In the genomic region with DNA sequence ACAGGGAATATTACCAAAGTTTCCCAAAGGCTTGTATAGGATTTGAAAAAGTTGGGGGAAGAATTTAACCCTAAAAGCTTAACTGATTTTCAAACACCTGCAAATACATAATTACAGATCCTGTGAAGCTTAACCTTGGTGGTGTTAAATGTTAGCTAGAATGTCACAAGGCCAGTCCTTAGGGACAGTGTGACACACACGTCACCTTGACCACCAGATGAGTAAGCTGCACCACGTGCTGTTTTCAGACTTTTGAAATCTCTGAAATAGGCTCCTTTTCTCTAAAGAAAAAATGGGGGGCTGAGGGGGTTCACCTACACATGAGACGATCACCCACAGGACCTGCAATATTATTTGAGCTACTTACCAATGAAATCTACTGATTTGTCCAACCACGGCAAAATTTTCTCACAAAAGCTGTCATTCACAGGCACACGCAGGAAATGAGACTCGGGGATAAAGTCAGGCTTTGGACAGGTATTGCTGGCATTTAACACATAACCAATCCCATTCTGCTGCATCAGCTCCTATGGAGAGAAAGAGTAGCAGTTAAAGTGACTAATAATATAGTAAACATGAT, we compare ENCODE assay signal across 1 cellular context.
TF ChIP-seq lines count a peak whose summit lies in the region.

No MANE protein-coding gene starts in this region.

TF ChIP-seq in liver, 16 proteins besides CTCF, POLR2A, EP300 and RAD21 (continued from another document):
- TF ChIP-seq, protein P1, sequence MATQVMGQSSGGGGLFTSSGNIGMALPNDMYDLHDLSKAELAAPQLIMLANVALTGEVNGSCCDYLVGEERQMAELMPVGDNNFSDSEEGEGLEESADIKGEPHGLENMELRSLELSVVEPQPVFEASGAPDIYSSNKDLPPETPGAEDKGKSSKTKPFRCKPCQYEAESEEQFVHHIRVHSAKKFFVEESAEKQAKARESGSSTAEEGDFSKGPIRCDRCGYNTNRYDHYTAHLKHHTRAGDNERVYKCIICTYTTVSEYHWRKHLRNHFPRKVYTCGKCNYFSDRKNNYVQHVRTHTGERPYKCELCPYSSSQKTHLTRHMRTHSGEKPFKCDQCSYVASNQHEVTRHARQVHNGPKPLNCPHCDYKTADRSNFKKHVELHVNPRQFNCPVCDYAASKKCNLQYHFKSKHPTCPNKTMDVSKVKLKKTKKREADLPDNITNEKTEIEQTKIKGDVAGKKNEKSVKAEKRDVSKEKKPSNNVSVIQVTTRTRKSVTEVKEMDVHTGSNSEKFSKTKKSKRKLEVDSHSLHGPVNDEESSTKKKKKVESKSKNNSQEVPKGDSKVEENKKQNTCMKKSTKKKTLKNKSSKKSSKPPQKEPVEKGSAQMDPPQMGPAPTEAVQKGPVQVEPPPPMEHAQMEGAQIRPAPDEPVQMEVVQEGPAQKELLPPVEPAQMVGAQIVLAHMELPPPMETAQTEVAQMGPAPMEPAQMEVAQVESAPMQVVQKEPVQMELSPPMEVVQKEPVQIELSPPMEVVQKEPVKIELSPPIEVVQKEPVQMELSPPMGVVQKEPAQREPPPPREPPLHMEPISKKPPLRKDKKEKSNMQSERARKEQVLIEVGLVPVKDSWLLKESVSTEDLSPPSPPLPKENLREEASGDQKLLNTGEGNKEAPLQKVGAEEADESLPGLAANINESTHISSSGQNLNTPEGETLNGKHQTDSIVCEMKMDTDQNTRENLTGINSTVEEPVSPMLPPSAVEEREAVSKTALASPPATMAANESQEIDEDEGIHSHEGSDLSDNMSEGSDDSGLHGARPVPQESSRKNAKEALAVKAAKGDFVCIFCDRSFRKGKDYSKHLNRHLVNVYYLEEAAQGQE (IDR thresholded peaks at IDR 0.05): peak; percentile 67
- TF ChIP-seq HNF4G (IDR thresholded peaks at IDR 0.05): no peak
- TF ChIP-seq FOXA1 (IDR thresholded peaks at IDR 0.05): no peak
TF ChIP-seq in liver: peak in this region for 10.
